6 cellular contexts compared by ENCODE assay signal in genomic region chr1:32869844-32870614, GRCh38. TPM values are rescaled to one million over a fixed set of nuclear protein-coding genes. Genes with fewer than 3 reads are reported as not detected.
DNase-seq lines count a peak whose midpoint lies in the region; ATAC-seq and TF ChIP-seq lines count a peak whose summit lies in the region.

No MANE protein-coding gene starts in this region.

- H3K79me2 ChIP-seq in GM23248 (ENCODE audit: insufficient read depth): no peaks in the 10 kb centered on the region
- H3K79me2 ChIP-seq in neural cell (replicated peaks; ENCODE audit: insufficient read depth, low read length): no peaks in the 10 kb centered on the region

- peaks cover 5% of the 10 kb centered on the region for H3K4me1 Mint-ChIP-seq in MCF 10A (ENCODE audit: insufficient read depth, unreplicated experiment)

- H3K4me3 Mint-ChIP-seq in MCF 10A (ENCODE audit: unreplicated experiment): peak overlapping the region; percentile 61

- H3K27ac Mint-ChIP-seq in MCF 10A (ENCODE audit: low read depth, unreplicated experiment): no peak overlapping the region

- in situ Hi-C loops in GM23248 (cut with MboI): no loop called here

- H3F3A ChIP-seq in GM23248 (ENCODE audit: insufficient read depth) (no peaks in the 10 kb centered on the region; the same call in 1 of the 2 replicates), neural cell (ENCODE audit: insufficient read depth, low read length, poor library complexity, severe bottlenecking) (peaks cover 4% of the 10 kb centered on the region)

- no peak for ATAC-seq in HG03025 (IDR thresholded peaks at IDR 0.05; ENCODE audit: low FRiP score, unreplicated experiment)

- no peaks in the 10 kb centered on the region; the same call in 1 of the 2 replicates for H3K4me1 ChIP-seq in GM23248 (ENCODE audit: insufficient read depth)

- no peak overlapping the region for H3K27ac ChIP-seq in GM23248
- H3K27ac ChIP-seq in neural cell (ENCODE audit: low read length): no peak overlapping the region

- H3K9me3 ChIP-seq in GM23248 (ENCODE audit: low read depth) (no peaks in the 10 kb centered on the region), neural cell (ENCODE audit: low read length) (no peaks in the 10 kb centered on the region)

- BruUV-seq in MCF 10A (replicated peaks; lab: Mats Ljungman, UMichigan): no TSS peak

- H3K9ac ChIP-seq in GM23248 (no peak overlapping the region), neural cell (ENCODE audit: low read length) (peak overlapping the region; percentile 53)

- TF ChIP-seq CTCF in MCF 10A (IDR thresholded peaks at IDR 0.05; ENCODE audit: unreplicated experiment): no peak
- TF ChIP-seq CTCF in neural cell (IDR thresholded peaks at IDR 0.05; ENCODE audit: poor library complexity, severe bottlenecking): no peak

- no peaks in the 10 kb centered on the region for H3K9me3 Mint-ChIP-seq in MCF 10A (ENCODE audit: unreplicated experiment)

- 41 to 62% methylated on average over 3 to 15 of the region's 17 CpGs for WGBS in GM23248 (ENCODE audit: low coverage in 1 of 2, low lambda C conversion rate in 2 of 2, missing lambda C conversion rate in 2 of 2), 2 experiments

- no peak for TF ChIP-seq EP300 in neural cell (conservative IDR thresholded peaks at IDR 0.05; ENCODE audit: poor library complexity, severe bottlenecking)

- H3K36me3 Mint-ChIP-seq in MCF 10A (ENCODE audit: insufficient read depth, unreplicated experiment): no peaks in the 10 kb centered on the region

- peak overlapping the region; percentile 51 for H3K4me3 ChIP-seq in GM23248
- peak overlapping the region; percentile 59 for H3K4me3 ChIP-seq in neural cell (ENCODE audit: low read length)

- H3K27me3 ChIP-seq in GM23248 (replicated peaks; ENCODE audit: insufficient read depth) (no peaks in the 10 kb centered on the region), neural cell (ENCODE audit: insufficient read depth, low read depth, low read length) (peaks cover 8% of the 10 kb centered on the region)

- H3K4me2 ChIP-seq in GM23248 (ENCODE audit: unreplicated experiment): no peak overlapping the region
- no peak overlapping the region for H3K4me2 ChIP-seq in neural cell (ENCODE audit: low read length)

- no peak for DNase-seq in GM23248
- DNase-seq in MCF 10A (ENCODE audit: unreplicated experiment): no peak
- DNase-seq in glomerular visceral epithelial cell (ENCODE audit: extremely low spot score): no peak
- DNase-seq in GM03348 (ENCODE audit: low spot score): no peak

- H3K9me2 ChIP-seq in GM23248 (ENCODE audit: insufficient read depth) (no peaks in the 10 kb centered on the region), neural cell (ENCODE audit: insufficient read depth, low read length) (no peaks in the 10 kb centered on the region)

- POLR2A ChIA-PET in MCF 10A (lab: Yijun Ruan, JAX): no interaction called here

- H2AFZ ChIP-seq in GM23248 (no peak overlapping the region), neural cell (ENCODE audit: low read depth, low read length) (no peak overlapping the region)

- H4K20me1 ChIP-seq in GM23248 (ENCODE audit: insufficient read depth): no peaks in the 10 kb centered on the region
- H4K20me1 ChIP-seq in neural cell (ENCODE audit: insufficient read depth): no peaks in the 10 kb centered on the region

- CTCF ChIA-PET in MCF 10A (lab: Yijun Ruan, JAX): interaction anchor here (0.6 to 1.3 kb wide), 2 partner anchors 51 to 157 kb away, joined by 3 to 4 read pairs; no protein-coding TSS in a partner anchor

- no peaks in the 10 kb centered on the region for H3K36me3 ChIP-seq in GM23248 (ENCODE audit: low read depth)
- no peaks in the 10 kb centered on the region for H3K36me3 ChIP-seq in neural cell (ENCODE audit: insufficient read depth, low read length)

- no peak for TF ChIP-seq RAD21 in neural cell (conservative IDR thresholded peaks at IDR 0.05)

- peaks cover 12% of the 10 kb centered on the region for H3K27me3 Mint-ChIP-seq in MCF 10A (ENCODE audit: insufficient read depth, unreplicated experiment)

- intact Hi-C loops in MCF 10A (cut with micrococcal nuclease): loop anchor here (5.0 kb wide), 1 partner anchor 98 kb away; no protein-coding TSS in a partner anchor

TF ChIP-seq in neural cell, 6 proteins besides CTCF, POLR2A, EP300 and RAD21:
- TF ChIP-seq SMC3 (conservative IDR thresholded peaks at IDR 0.05; ENCODE audit: poor library complexity) (no peak), POLR2AphosphoS5 (IDR thresholded peaks at IDR 0.05) (no peak), EZH2 (IDR thresholded peaks at IDR 0.05; ENCODE audit: borderline replicate concordance, insufficient read depth, low read length, poor library complexity, severe bottlenecking) (no peak), TAF1 (IDR thresholded peaks at IDR 0.05; ENCODE audit: low read depth) (no peak)

RNA-seq across cellular contexts. Expression of gene FNDC5, which starts 0.7 kb away (rescaled TPM):
- total RNA-seq in GM23248 (2014; rRNA removed; shearing (Covaris generic)): 0.76 TPM in 1 of 2 replicates, not detected in the other
- polyA plus RNA-seq in GM23248 (2016; fragmentation: Nextera tagmentation; extraction: Ambion mirVana) (0.15 and 0.33 TPM in 2 replicates), neural cell (20.5 and 21.6 TPM in 2 replicates)
- total RNA-seq in MCF 10A (2022): not detected in 2 replicates
- polyA minus RNA-seq in neural cell: 18.5 and 20.8 TPM in 2 replicates

RNA-seq across cellular contexts. Expression of gene HPCA, which starts 16.3 kb away (rescaled TPM):
- not detected in 2 replicates for total RNA-seq in GM23248 (2014; rRNA removed; shearing (Covaris generic))
- polyA plus RNA-seq in GM23248 (2016; fragmentation: Nextera tagmentation; extraction: Ambion mirVana) (not detected in 2 replicates), neural cell (1.9 TPM in 1 of 2 replicates, not detected in the other)
- total RNA-seq in MCF 10A (2022): not detected in 2 replicates
- 1.2 TPM in 1 of 2 replicates, not detected in the other for polyA minus RNA-seq in neural cell

RNA-seq across cellular contexts. Expression of gene TMEM54, which starts 31.2 kb away (rescaled TPM):
- 41.7 and 60.4 TPM in 2 replicates for total RNA-seq in GM23248 (2014; rRNA removed; shearing (Covaris generic))
- polyA plus RNA-seq in GM23248 (2016; fragmentation: Nextera tagmentation; extraction: Ambion mirVana) (33.7 and 36.1 TPM in 2 replicates), neural cell (2.1 TPM in 1 of 2 replicates, not detected in the other)
- total RNA-seq in MCF 10A (2022): 6.2 and 12.1 TPM in 2 replicates
- not detected in 2 replicates for polyA minus RNA-seq in neural cell

RNA-seq across cellular contexts. Expression of gene S100PBP, which starts 52.6 kb away (rescaled TPM):
- total RNA-seq in GM23248 (2014; rRNA removed; shearing (Covaris generic)): 25.2 and 35.0 TPM in 2 replicates
- 12.1 and 15.7 TPM in 2 replicates for polyA plus RNA-seq in GM23248 (2016; fragmentation: Nextera tagmentation; extraction: Ambion mirVana)
- 24.4 and 34.1 TPM in 2 replicates for total RNA-seq in MCF 10A (2022)
- polyA plus RNA-seq in neural cell: 63.4 and 77.0 TPM in 2 replicates
- polyA minus RNA-seq in neural cell: 51.4 and 57.8 TPM in 2 replicates

RNA-seq across cellular contexts. Expression of gene YARS1, which starts 52.9 kb away (rescaled TPM):
- total RNA-seq in GM23248 (2014; rRNA removed; shearing (Covaris generic)): 125 and 135 TPM in 2 replicates
- 179 and 185 TPM in 2 replicates for polyA plus RNA-seq in GM23248 (2016; fragmentation: Nextera tagmentation; extraction: Ambion mirVana)
- total RNA-seq in MCF 10A (2022): 347 and 372 TPM in 2 replicates
- polyA plus RNA-seq in neural cell: 40.1 and 49.4 TPM in 2 replicates
- 49.0 and 51.6 TPM in 2 replicates for polyA minus RNA-seq in neural cell
